In the genomic region with DNA sequence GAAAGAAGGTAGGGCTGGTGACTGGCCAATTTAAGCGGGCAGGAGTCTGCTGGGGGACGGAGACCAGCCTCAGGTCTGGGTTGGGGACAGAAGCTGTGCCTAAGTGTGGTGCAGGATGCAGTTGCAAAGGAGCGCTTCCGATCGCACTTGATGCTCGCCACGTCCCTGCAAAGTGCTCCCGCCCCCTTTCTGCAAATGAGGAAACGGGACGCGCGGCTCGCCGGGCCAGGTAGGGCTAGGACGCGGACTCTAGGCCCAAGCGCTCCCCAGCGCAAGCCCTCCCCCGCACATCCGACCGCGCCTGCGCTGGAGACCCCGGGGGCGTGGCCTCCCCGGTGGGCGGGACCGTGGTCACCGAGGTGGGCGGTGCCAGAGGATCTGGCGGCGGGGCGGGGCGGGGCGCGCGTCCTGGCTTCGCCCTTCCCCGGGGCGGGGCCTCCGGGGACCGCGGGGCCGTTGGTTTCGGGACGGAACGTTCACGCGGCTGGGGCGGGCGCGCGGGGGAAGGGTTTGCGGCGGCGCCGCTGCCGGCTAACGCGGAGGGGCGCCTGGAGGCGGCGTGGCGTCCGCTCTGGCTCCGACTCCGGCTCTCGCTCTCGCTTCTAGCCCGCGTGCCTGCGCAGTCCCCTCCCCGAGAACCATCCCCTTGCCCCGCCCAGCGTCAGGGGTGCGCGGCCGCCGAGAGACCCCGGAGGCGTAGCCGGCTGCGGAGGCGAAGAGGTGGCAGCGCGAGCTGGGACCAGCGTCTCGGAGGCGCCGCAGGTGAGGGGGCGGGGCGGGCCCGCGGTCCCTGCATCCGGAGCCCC, we compare ENCODE assay signal across 1 cellular context.
TF ChIP-seq lines count a peak whose summit lies in the region.

A gene (plus strand): TSS at position 513 of the 806 bp plus-strand sequence. CDS start 12,446 bp downstream, outside the sequence.

TF ChIP-seq in HEK293, 187 proteins besides CTCF, POLR2A, EP300 and RAD21 (continued from another document):
- TF ChIP-seq, protein P1, sequence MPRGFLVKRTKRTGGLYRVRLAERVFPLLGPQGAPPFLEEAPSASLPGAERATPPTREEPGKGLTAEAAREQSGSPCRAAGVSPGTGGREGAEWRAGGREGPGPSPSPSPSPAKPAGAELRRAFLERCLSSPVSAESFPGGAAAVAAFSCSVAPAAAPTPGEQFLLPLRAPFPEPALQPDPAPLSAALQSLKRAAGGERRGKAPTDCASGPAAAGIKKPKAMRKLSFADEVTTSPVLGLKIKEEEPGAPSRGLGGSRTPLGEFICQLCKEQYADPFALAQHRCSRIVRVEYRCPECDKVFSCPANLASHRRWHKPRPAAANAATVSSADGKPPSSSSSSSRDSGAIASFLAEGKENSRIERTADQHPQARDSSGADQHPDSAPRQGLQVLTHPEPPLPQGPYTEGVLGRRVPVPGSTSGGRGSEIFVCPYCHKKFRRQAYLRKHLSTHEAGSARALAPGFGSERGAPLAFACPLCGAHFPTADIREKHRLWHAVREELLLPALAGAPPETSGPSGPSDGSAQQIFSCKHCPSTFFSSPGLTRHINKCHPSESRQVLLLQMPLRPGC (tag by site-specific recombination; IDR thresholded peaks at IDR 0.05), result peak; percentile 34; the same call in 1 of the 2 replicates
- TF ChIP-seq, protein P2, sequence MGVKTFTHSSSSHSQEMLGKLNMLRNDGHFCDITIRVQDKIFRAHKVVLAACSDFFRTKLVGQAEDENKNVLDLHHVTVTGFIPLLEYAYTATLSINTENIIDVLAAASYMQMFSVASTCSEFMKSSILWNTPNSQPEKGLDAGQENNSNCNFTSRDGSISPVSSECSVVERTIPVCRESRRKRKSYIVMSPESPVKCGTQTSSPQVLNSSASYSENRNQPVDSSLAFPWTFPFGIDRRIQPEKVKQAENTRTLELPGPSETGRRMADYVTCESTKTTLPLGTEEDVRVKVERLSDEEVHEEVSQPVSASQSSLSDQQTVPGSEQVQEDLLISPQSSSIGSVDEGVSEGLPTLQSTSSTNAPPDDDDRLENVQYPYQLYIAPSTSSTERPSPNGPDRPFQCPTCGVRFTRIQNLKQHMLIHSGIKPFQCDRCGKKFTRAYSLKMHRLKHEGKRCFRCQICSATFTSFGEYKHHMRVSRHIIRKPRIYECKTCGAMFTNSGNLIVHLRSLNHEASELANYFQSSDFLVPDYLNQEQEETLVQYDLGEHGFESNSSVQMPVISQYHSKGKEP (tag by site-specific recombination; IDR thresholded peaks at IDR 0.05), result peak; percentile 35; the same call in 1 of the 2 replicates
- TF ChIP-seq ZNF510 (tag by site-specific recombination; IDR thresholded peaks at IDR 0.05; ENCODE audit: insufficient replicate concordance) (no peak), ZNF239 (tag by site-specific recombination; IDR thresholded peaks at IDR 0.05) (no peak), KLF8 (tag by site-specific recombination; IDR thresholded peaks at IDR 0.05) (peak; percentile 56; the same call in 1 of the 2 replicates), ZNF791 (tag by site-specific recombination; IDR thresholded peaks at IDR 0.05) (no peak), ZNF658 (tag by site-specific recombination; IDR thresholded peaks at IDR 0.05) (no peak), ZNF302 (tag by site-specific recombination; IDR thresholded peaks at IDR 0.05; ENCODE audit: low read depth) (no peak), ZNF274 (IDR thresholded peaks at IDR 0.05; ENCODE audit: low read length) (no peak), ZNF274 (tag by site-specific recombination; IDR thresholded peaks at IDR 0.05; ENCODE audit: borderline replicate concordance) (no peak), ZNF596 (tag by site-specific recombination; IDR thresholded peaks at IDR 0.05) (peak; percentile 16; the same call in 1 of the 2 replicates), ZNF610 (tag by site-specific recombination; IDR thresholded peaks at IDR 0.05; ENCODE audit: borderline replicate concordance) (no peak), ZNF114 (tag by site-specific recombination; IDR thresholded peaks at IDR 0.05) (no peak), ZNF785 (tag by site-specific recombination; IDR thresholded peaks at IDR 0.05) (peak; percentile 57; the same call in 1 of the 2 replicates), YY1 (tag by site-specific recombination; IDR thresholded peaks at IDR 0.05) (peak; percentile 50; the same call in 1 of the 2 replicates), ZBTB20 (tag by site-specific recombination; IDR thresholded peaks at IDR 0.05) (peak; percentile 52; the same call in 1 of the 2 replicates), ZNF324 (tag by site-specific recombination; IDR thresholded peaks at IDR 0.05) (no peak), ZNF146 (tag by site-specific recombination; IDR thresholded peaks at IDR 0.05) (no peak), ZBTB17 (tag by site-specific recombination; IDR thresholded peaks at IDR 0.05) (peak; percentile 48; the same call in 1 of the 2 replicates), KLF1 (tag by site-specific recombination; IDR thresholded peaks at IDR 0.05) (peak; percentile 50)
- TF ChIP-seq, protein P3, sequence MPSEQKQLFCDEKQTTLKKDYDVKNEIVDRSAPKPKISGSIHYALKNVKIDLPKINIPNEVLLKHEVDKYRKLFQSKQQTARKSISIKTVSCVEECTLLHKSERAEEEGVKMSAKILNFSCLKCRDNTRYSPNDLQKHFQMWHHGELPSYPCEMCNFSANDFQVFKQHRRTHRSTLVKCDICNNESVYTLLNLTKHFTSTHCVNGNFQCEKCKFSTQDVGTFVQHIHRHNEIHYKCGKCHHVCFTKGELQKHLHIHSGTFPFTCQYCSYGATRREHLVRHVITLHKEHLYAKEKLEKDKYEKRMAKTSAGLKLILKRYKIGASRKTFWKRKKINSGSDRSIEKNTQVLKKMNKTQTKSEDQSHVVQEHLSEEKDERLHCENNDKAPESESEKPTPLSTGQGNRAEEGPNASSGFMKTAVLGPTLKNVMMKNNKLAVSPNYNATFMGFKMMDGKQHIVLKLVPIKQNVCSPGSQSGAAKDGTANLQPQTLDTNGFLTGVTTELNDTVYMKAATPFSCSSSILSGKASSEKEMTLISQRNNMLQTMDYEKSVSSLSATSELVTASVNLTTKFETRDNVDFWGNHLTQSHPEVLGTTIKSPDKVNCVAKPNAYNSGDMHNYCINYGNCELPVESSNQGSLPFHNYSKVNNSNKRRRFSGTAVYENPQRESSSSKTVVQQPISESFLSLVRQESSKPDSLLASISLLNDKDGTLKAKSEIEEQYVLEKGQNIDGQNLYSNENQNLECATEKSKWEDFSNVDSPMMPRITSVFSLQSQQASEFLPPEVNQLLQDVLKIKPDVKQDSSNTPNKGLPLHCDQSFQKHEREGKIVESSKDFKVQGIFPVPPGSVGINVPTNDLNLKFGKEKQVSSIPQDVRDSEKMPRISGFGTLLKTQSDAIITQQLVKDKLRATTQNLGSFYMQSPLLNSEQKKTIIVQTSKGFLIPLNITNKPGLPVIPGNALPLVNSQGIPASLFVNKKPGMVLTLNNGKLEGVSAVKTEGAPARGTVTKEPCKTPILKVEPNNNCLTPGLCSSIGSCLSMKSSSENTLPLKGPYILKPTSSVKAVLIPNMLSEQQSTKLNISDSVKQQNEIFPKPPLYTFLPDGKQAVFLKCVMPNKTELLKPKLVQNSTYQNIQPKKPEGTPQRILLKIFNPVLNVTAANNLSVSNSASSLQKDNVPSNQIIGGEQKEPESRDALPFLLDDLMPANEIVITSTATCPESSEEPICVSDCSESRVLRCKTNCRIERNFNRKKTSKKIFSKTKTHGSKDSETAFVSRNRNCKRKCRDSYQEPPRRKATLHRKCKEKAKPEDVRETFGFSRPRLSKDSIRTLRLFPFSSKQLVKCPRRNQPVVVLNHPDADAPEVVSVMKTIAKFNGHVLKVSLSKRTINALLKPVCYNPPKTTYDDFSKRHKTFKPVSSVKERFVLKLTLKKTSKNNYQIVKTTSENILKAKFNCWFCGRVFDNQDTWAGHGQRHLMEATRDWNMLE (tag by site-specific recombination; conservative IDR thresholded peaks at IDR 0.05; ENCODE audit: low read depth), result no peak
- TF ChIP-seq, protein P4, sequence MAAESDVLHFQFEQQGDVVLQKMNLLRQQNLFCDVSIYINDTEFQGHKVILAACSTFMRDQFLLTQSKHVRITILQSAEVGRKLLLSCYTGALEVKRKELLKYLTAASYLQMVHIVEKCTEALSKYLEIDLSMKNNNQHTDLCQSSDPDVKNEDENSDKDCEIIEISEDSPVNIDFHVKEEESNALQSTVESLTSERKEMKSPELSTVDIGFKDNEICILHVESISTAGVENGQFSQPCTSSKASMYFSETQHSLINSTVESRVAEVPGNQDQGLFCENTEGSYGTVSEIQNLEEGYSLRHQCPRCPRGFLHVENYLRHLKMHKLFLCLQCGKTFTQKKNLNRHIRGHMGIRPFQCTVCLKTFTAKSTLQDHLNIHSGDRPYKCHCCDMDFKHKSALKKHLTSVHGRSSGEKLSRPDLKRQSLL (tag by site-specific recombination; IDR thresholded peaks at IDR 0.05), result peak; percentile 69; the same call in 1 of the 2 replicates
- TF ChIP-seq, protein P5, sequence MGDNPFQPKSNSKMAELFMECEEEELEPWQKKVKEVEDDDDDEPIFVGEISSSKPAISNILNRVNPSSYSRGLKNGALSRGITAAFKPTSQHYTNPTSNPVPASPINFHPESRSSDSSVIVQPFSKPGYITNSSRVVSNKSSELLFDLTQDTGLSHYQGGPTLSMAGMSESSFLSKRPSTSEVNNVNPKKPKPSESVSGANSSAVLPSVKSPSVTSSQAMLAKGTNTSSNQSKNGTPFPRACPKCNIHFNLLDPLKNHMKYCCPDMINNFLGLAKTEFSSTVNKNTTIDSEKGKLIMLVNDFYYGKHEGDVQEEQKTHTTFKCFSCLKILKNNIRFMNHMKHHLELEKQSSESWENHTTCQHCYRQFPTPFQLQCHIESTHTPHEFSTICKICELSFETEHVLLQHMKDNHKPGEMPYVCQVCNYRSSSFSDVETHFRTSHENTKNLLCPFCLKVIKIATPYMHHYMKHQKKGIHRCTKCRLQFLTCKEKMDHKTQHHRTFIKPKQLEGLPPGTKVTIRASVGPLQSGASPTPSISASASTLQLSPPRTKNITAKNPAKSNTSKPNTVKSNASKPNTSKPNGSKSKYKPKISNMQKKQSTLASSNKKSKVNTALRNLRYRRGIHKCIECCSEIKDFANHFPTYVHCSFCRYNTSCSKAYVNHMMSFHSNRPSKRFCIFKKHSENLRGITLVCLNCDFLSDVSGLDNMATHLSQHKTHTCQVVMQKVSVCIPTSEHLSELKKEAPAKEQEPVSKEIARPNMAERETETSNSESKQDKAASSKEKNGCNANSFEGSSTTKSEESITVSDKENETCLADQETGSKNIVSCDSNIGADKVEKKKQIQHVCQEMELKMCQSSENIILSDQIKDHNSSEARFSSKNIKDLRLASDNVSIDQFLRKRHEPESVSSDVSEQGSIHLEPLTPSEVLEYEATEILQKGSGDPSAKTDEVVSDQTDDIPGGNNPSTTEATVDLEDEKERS (tag by site-specific recombination; IDR thresholded peaks at IDR 0.05), result no peak
